10 cellular contexts compared by ENCODE assay signal in genomic region chr6:56101141-56101553, GRCh38.
DNase-seq lines count a peak whose midpoint lies in the region; ATAC-seq and TF ChIP-seq lines count a peak whose summit lies in the region.
"Had no signal": no experiment of that assay in that cellular context is flagged by ENCODE, and none has a peak within 500 bp of the region (broad histone marks: within the 10 kb centered on the region; RNA-seq: fewer than 3 reads in every experiment).

No MANE protein-coding gene starts in this region.

- peak; percentile 78 for ATAC-seq in upper lobe of right lung
- ATAC-seq: gastrocnemius medialis had no signal

- no TSS peak for BruUV-seq in MCF 10A (replicated peaks; lab: Mats Ljungman, UMichigan)

- CTCF ChIA-PET in MCF 10A (lab: Yijun Ruan, JAX): interaction anchor here (1.0 kb wide), 1 partner anchor 692 kb away, joined by 3 read pairs; no protein-coding TSS in a partner anchor

- H3K27me3 Mint-ChIP-seq in MCF 10A (ENCODE audit: insufficient read depth, unreplicated experiment): no peaks in the 10 kb centered on the region

- no peak overlapping the region for H3K4me3 ChIP-seq in breast epithelium
- H3K4me3 ChIP-seq in upper lobe of right lung: no peak overlapping the region
- H3K4me3 ChIP-seq: gastrocnemius medialis had no signal

- H3K4me1 Mint-ChIP-seq in MCF 10A (ENCODE audit: insufficient read depth, unreplicated experiment): peaks cover 15% of the 10 kb centered on the region

- no peaks in the 10 kb centered on the region for H3K27me3 ChIP-seq in breast epithelium
- H3K27me3 ChIP-seq in upper lobe of right lung: no peaks in the 10 kb centered on the region
- H3K27me3 ChIP-seq: BE2C, gastrocnemius medialis had no signal

- H3K27ac Mint-ChIP-seq in MCF 10A (ENCODE audit: low read depth, unreplicated experiment): peak overlapping the region; percentile 16

- no peaks in the 10 kb centered on the region for H3K36me3 ChIP-seq in breast epithelium
- no peaks in the 10 kb centered on the region for H3K36me3 ChIP-seq in upper lobe of right lung
- H3K36me3 ChIP-seq: BE2C, gastrocnemius medialis had no signal

- POLR2A ChIA-PET in MCF 10A (lab: Yijun Ruan, JAX): interaction anchor here (0.5 to 1.2 kb wide), 4 partner anchors 9 to 22 kb away, joined by 3 to 7 read pairs (median 3); no protein-coding TSS in a partner anchor

- TF ChIP-seq CTCF in MCF 10A (IDR thresholded peaks at IDR 0.05; ENCODE audit: unreplicated experiment) (no peak), breast epithelium (IDR thresholded peaks at IDR 0.05) (no peak), upper lobe of right lung (IDR thresholded peaks at IDR 0.05) (no peak)

- no peaks in the 10 kb centered on the region for H3K36me3 Mint-ChIP-seq in MCF 10A (ENCODE audit: insufficient read depth, unreplicated experiment)

- intact Hi-C loops in MCF 10A (cut with micrococcal nuclease) (no loop called here), breast epithelium (cut with DNase I; ENCODE audit: low total_unique reads) (no loop called here), upper lobe of right lung (cut with DNase I) (no loop called here)

- H3K9me3 Mint-ChIP-seq in MCF 10A (ENCODE audit: unreplicated experiment): peaks cover 8% of the 10 kb centered on the region

- peak; percentile 95 for DNase-seq in MCF 10A (ENCODE audit: unreplicated experiment)
- DNase-seq in breast epithelium (ENCODE audit: low spot score in 2 of 2): no peak
- DNase-seq in RPMI7951 (ENCODE audit: low read depth): peak; percentile 96
- DNase-seq in fibroblast of gingiva (ENCODE audit: low read depth): peak; percentile 96
- DNase-seq in upper lobe of right lung: no peak
- no peak for DNase-seq in RPMI8226
- DNase-seq in NCI-H1436 (lab: John Stamatoyannopoulos, UW): no peak
- DNase-seq in NCI-H82 (lab: John Stamatoyannopoulos, UW): no peak
- DNase-seq: BE2C, gastrocnemius medialis had no signal

- peak overlapping the region; percentile 11 for H3K4me3 Mint-ChIP-seq in MCF 10A (ENCODE audit: unreplicated experiment)

- TF ChIP-seq POLR2A in breast epithelium (IDR thresholded peaks at IDR 0.05): no peak

- no peaks in the 10 kb centered on the region for H3K4me1 ChIP-seq in breast epithelium
- no peaks in the 10 kb centered on the region for H3K4me1 ChIP-seq in upper lobe of right lung
- H3K4me1 ChIP-seq: gastrocnemius medialis had no signal

- no peak overlapping the region for H3K27ac ChIP-seq in breast epithelium
- no peak overlapping the region for H3K27ac ChIP-seq in upper lobe of right lung
- H3K27ac ChIP-seq: gastrocnemius medialis had no signal

- H3K9me3 ChIP-seq in breast epithelium (no peaks in the 10 kb centered on the region), upper lobe of right lung (no peaks in the 10 kb centered on the region)
- H3K9me3 ChIP-seq: BE2C, gastrocnemius medialis had no signal

Comparison
In these comparisons a context has a peak if more than half of its experiments do, and no peak if none do; other contexts are left out.
1. DNase-seq: peak in MCF 10A (single experiment), RPMI7951 (single experiment) and fibroblast of gingiva (single experiment); none in breast epithelium (0 of 2), upper lobe of right lung (single experiment), RPMI8226 (single experiment), NCI-H1436 (single experiment) and NCI-H82 (single experiment).